ENCODE assay signal across 24 cellular contexts in the genomic region with DNA sequence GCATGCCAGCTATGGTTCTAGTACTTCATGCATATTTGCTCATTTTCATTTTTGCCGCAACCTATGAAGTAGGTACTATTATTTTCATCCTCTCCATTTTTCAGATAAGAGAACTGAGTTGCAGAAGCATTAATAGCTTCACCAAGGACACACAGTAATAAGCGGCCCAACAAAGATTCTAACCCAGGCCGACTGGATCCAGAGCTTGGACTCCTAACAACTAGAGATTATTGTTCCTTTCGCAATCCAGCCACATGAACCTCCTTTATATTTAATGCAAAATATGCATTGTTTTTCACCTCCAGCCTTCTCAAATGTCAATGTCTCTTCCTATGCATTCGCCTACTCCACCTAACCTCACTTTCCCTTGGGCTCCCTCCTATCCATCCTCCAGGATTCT.
"Had no signal": no experiment of that assay in that cellular context is flagged by ENCODE, and none has a peak within 500 bp of the region (broad histone marks: within the 10 kb centered on the region; RNA-seq: fewer than 3 reads in every experiment).

No MANE protein-coding gene starts in this region.

- H3K4me3 ChIP-seq: breast epithelium, K562, SK-N-MC had no signal

- H3K36me3 ChIP-seq: breast epithelium had no signal

- H3K4me1 Mint-ChIP-seq: activated CD4-positive, alpha-beta T cell treated with anti-CD3 and anti-CD28 coated beads, Interleukin-2, amount 10 ng/mL, durations not matched to agents 7 days and 5 days; activated naive CD4-positive, alpha-beta T cell treated with anti-CD3 and anti-CD28 coated beads, Interleukin-2, amount 50 U/mL, for 24 hours; activated T-helper 17 cell treated with anti-CD3 and anti-CD28 coated beads, Interleukin-2, amount 50 U/mL, for 72 hours; central memory CD8-positive, alpha-beta T cell had no signal

- H3K9me3 ChIP-seq: breast epithelium had no signal

- H3K27ac Mint-ChIP-seq: activated CD4-positive, alpha-beta memory T cell treated with anti-CD3 and anti-CD28 coated beads for 36 hours; activated CD4-positive, alpha-beta T cell treated with anti-CD3 and anti-CD28 coated beads, Interleukin-2, amount 10 ng/mL, durations not matched to agents 7 days and 5 days; activated naive CD4-positive, alpha-beta T cell treated with anti-CD3 and anti-CD28 coated beads, Interleukin-2, amount 50 U/mL, for 24 hours; activated T-helper 17 cell treated with anti-CD3 and anti-CD28 coated beads, Interleukin-2, amount 50 U/mL, for 72 hours had no signal

- H3K9me3 Mint-ChIP-seq: activated CD4-positive, alpha-beta memory T cell treated with anti-CD3 and anti-CD28 coated beads for 36 hours; activated CD4-positive, alpha-beta T cell treated with anti-CD3 and anti-CD28 coated beads, Interleukin-2, amount 10 ng/mL, durations not matched to agents 7 days and 5 days; activated naive CD4-positive, alpha-beta T cell treated with anti-CD3 and anti-CD28 coated beads, Interleukin-2, amount 50 U/mL, for 24 hours; activated T-helper 17 cell treated with anti-CD3 and anti-CD28 coated beads, Interleukin-2, amount 50 U/mL, for 72 hours; central memory CD8-positive, alpha-beta T cell had no signal

- H3K4me3 Mint-ChIP-seq: activated CD4-positive, alpha-beta memory T cell treated with anti-CD3 and anti-CD28 coated beads for 36 hours; activated CD4-positive, alpha-beta T cell treated with anti-CD3 and anti-CD28 coated beads, Interleukin-2, amount 10 ng/mL, durations not matched to agents 7 days and 5 days; activated naive CD4-positive, alpha-beta T cell treated with anti-CD3 and anti-CD28 coated beads, Interleukin-2, amount 50 U/mL, for 24 hours; activated T-helper 17 cell treated with anti-CD3 and anti-CD28 coated beads, Interleukin-2, amount 50 U/mL, for 72 hours; central memory CD8-positive, alpha-beta T cell had no signal

- H3K27ac ChIP-seq: SK-N-MC had no signal

- H3K27me3 ChIP-seq: breast epithelium had no signal

- H3K4me1 ChIP-seq: breast epithelium had no signal

- DNase-seq: activated CD4-positive, alpha-beta memory T cell treated with anti-CD3 and anti-CD28 coated beads for 36 hours; activated CD4-positive, alpha-beta T cell treated with anti-CD3 and anti-CD28 coated beads, Interleukin-2, amount 10 ng/mL, durations not matched to agents 7 days and 5 days; activated CD4-positive, CD25-positive, alpha-beta regulatory T cell; activated CD8-positive, alpha-beta memory T cell treated with anti-CD3 and anti-CD28 coated beads for 24 hours; activated T-cell treated with anti-CD3 and anti-CD28 coated beads for 4 hours; activated T-cell treated with anti-CD3 and anti-CD28 coated beads, Interleukin-2, amount 50 U/mL, for 48 hours; Karpas-422; MM.1S; NCI-H1105; NCI-H1436; NCI-H1694 treated with DMSO at 0.1 percent for 48 hours; NCI-H2029 treated with DMSO at 0.1 percent for 48 hours; NCI-H345; NCI-H510A; NCI-H526 treated with DMSO at 0.1 percent for 48 hours; NCI-H82; RPMI8226; T-helper 1 cell had no signal

- H3K27me3 Mint-ChIP-seq: activated CD4-positive, alpha-beta T cell treated with anti-CD3 and anti-CD28 coated beads, Interleukin-2, amount 10 ng/mL, durations not matched to agents 7 days and 5 days had no signal

- H3K36me3 Mint-ChIP-seq: activated CD4-positive, alpha-beta memory T cell treated with anti-CD3 and anti-CD28 coated beads for 36 hours; activated naive CD4-positive, alpha-beta T cell treated with anti-CD3 and anti-CD28 coated beads, Interleukin-2, amount 50 U/mL, for 24 hours had no signal
